ENCODE assay signal across 2 cellular contexts in the genomic region with DNA sequence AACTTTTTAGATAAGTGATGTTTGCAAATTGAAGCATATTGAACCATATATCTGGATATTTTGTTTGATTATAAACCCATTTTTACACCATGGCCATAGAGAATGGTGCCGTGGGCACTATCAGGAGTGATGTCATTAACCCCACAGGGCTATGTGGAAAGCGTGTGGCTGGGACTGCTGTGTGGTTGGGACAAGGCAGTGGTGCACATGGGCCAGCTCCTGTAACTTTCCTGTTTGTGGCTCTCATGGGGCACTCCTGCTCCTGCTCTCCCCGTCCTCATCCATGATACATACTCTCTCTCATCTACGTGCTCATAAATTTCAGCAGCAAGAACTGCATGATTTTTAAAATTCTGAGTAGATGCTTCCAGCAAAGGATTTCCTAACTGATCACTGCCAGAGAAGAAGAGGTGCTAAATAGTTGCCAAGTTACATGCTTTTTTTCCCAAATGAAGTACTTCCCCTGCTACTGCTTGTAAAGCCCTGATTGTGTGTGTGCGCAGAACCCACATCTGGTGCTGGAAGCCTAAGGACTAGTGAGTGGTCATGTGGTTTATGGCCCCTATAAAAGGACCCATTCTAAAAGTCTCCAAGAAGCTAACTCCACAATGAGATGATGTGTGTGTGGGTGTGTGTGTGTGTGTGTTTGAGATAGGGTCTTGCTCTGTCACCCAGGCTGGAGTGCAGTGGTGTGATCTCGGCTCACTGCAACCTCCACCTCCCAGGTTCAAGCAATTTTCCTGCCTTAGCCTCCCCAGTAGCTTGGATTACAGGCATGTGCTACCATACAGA.
TF ChIP-seq lines count a peak whose summit lies in the region.

No MANE protein-coding gene starts in this region.

TF ChIP-seq in GM23338, 12 proteins besides CTCF, POLR2A, EP300 and RAD21:
- no peak for TF ChIP-seq JUNB (IDR thresholded peaks at IDR 0.05; ENCODE audit: unreplicated experiment)
- TF ChIP-seq, protein P1, sequence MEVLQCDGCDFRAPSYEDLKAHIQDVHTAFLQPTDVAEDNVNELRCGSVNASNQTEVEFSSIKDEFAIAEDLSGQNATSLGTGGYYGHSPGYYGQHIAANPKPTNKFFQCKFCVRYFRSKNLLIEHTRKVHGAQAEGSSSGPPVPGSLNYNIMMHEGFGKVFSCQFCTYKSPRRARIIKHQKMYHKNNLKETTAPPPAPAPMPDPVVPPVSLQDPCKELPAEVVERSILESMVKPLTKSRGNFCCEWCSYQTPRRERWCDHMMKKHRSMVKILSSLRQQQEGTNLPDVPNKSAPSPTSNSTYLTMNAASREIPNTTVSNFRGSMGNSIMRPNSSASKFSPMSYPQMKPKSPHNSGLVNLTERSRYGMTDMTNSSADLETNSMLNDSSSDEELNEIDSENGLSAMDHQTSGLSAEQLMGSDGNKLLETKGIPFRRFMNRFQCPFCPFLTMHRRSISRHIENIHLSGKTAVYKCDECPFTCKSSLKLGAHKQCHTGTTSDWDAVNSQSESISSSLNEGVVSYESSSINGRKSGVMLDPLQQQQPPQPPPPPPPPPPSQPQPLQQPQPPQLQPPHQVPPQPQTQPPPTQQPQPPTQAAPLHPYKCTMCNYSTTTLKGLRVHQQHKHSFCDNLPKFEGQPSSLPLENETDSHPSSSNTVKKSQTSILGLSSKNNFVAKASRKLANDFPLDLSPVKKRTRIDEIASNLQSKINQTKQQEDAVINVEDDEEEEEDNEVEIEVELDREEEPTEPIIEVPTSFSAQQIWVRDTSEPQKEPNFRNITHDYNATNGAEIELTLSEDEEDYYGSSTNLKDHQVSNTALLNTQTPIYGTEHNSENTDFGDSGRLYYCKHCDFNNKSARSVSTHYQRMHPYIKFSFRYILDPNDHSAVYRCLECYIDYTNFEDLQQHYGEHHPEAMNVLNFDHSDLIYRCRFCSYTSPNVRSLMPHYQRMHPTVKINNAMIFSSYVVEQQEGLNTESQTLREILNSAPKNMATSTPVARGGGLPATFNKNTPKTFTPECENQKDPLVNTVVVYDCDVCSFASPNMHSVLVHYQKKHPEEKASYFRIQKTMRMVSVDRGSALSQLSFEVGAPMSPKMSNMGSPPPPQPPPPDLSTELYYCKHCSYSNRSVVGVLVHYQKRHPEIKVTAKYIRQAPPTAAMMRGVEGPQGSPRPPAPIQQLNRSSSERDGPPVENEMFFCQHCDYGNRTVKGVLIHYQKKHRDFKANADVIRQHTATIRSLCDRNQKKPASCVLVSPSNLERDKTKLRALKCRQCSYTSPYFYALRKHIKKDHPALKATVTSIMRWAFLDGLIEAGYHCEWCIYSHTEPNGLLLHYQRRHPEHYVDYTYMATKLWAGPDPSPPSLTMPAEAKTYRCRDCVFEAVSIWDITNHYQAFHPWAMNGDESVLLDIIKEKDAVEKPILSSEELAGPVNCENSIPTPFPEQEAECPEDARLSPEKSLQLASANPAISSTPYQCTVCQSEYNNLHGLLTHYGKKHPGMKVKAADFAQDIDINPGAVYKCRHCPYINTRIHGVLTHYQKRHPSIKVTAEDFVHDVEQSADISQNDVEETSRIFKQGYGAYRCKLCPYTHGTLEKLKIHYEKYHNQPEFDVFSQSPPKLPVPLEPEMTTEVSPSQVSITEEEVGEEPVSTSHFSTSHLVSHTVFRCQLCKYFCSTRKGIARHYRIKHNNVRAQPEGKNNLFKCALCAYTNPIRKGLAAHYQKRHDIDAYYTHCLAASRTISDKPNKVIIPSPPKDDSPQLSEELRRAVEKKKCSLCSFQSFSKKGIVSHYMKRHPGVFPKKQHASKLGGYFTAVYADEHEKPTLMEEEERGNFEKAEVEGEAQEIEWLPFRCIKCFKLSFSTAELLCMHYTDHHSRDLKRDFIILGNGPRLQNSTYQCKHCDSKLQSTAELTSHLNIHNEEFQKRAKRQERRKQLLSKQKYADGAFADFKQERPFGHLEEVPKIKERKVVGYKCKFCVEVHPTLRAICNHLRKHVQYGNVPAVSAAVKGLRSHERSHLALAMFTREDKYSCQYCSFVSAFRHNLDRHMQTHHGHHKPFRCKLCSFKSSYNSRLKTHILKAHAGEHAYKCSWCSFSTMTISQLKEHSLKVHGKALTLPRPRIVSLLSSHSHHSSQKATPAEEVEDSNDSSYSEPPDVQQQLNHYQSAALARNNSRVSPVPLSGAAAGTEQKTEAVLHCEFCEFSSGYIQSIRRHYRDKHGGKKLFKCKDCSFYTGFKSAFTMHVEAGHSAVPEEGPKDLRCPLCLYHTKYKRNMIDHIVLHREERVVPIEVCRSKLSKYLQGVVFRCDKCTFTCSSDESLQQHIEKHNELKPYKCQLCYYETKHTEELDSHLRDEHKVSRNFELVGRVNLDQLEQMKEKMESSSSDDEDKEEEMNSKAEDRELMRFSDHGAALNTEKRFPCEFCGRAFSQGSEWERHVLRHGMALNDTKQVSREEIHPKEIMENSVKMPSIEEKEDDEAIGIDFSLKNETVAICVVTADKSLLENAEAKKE (CRISPR knock-in tag; IDR thresholded peaks at IDR 0.05) = no peak
TF ChIP-seq in GM23338: peak in this region for 0.

TF ChIP-seq in WTC11, 78 proteins besides CTCF, POLR2A, EP300 and RAD21 (continued from another document):
- TF ChIP-seq SMAD4 (CRISPR knock-in tag; IDR thresholded peaks at IDR 0.05) = no peak
- TF ChIP-seq, protein P2, sequence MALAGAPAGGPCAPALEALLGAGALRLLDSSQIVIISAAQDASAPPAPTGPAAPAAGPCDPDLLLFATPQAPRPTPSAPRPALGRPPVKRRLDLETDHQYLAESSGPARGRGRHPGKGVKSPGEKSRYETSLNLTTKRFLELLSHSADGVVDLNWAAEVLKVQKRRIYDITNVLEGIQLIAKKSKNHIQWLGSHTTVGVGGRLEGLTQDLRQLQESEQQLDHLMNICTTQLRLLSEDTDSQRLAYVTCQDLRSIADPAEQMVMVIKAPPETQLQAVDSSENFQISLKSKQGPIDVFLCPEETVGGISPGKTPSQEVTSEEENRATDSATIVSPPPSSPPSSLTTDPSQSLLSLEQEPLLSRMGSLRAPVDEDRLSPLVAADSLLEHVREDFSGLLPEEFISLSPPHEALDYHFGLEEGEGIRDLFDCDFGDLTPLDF (CRISPR knock-in tag; IDR thresholded peaks at IDR 0.05) = no peak
- TF ChIP-seq ZNF263 (CRISPR knock-in tag; IDR thresholded peaks at IDR 0.05; ENCODE audit: low read depth) = no peak
- TF ChIP-seq NFYB (CRISPR knock-in tag; conservative IDR thresholded peaks at IDR 0.05; ENCODE audit: low read depth) = no peak
- no peak for TF ChIP-seq SP1 (CRISPR knock-in tag; conservative IDR thresholded peaks at IDR 0.05)
- no peak for TF ChIP-seq NFE2L1 (CRISPR knock-in tag; IDR thresholded peaks at IDR 0.05)
- TF ChIP-seq, protein P3, sequence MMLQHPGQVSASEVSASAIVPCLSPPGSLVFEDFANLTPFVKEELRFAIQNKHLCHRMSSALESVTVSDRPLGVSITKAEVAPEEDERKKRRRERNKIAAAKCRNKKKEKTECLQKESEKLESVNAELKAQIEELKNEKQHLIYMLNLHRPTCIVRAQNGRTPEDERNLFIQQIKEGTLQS (CRISPR knock-in tag; conservative IDR thresholded peaks at IDR 0.05) = no peak
- no peak for TF ChIP-seq FOXJ3 (CRISPR knock-in tag; IDR thresholded peaks at IDR 0.05; ENCODE audit: borderline replicate concordance)
- TF ChIP-seq TEAD4 (CRISPR knock-in tag; IDR thresholded peaks at IDR 0.05) = no peak
- TF ChIP-seq, protein P4, sequence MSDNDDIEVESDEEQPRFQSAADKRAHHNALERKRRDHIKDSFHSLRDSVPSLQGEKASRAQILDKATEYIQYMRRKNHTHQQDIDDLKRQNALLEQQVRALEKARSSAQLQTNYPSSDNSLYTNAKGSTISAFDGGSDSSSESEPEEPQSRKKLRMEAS (CRISPR knock-in tag; IDR thresholded peaks at IDR 0.05) = no peak
- no peak for TF ChIP-seq GTF2I (CRISPR knock-in tag; conservative IDR thresholded peaks at IDR 0.05)
- TF ChIP-seq, protein P5, sequence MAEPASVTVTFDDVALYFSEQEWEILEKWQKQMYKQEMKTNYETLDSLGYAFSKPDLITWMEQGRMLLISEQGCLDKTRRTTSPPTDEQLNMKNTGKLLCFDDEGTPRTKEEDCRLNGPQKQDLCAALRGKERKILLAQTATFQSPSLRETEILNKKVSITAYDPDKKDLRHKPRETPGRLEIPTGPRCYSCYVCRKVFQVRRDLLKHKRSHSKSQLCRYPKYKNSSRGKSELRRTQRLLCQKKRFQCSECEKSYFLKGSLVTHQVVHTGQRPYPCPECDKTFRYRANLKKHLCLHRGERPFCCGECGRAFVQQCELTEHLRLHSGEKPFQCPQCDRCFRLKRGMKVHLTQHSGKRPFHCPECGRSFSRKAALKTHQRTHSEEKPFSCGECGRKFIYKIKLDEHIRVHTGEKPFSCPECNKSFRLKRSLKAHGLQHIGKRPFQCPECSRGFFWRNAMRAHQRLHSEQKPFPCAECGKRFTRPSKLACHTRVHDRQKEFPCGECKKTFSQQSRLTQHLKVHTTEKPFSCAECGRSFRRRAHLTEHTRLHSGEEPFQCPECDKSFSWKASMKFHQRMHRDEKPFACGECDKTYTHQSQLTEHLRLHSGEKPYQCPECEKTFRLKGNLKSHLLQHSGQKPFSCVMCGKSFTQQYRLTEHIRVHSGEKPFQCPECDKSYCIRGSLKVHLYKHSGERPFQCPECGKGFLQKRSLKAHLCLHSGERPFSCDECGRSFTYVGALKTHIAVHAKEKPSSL (CRISPR knock-in tag; conservative IDR thresholded peaks at IDR 0.05) = no peak
- TF ChIP-seq NR1H2 (CRISPR knock-in tag; IDR thresholded peaks at IDR 0.05) = no peak
